ENCODE assay signal across 9 cellular contexts in genomic region chr9:111992523-111992922, GRCh38.
DNase-seq lines count a peak whose midpoint lies in the region; ATAC-seq and TF ChIP-seq lines count a peak whose summit lies in the region.
"Had no signal": no experiment of that assay in that cellular context is flagged by ENCODE, and none has a peak within 500 bp of the region (broad histone marks: within the 10 kb centered on the region; RNA-seq: fewer than 3 reads in every experiment).

No MANE protein-coding gene starts in this region.

- POLR2A ChIA-PET in SK-N-SH (lab: Yijun Ruan, JAX) = no interaction called here

- H3K9ac ChIP-seq in SK-N-SH (no peak overlapping the region), neural progenitor cell (no peak overlapping the region)

- TF ChIP-seq CTCF in SK-N-SH (IDR thresholded peaks at IDR 0.05) (no peak), neural progenitor cell (IDR thresholded peaks at IDR 0.05) (no peak)

- ATAC-seq in activated CD4-positive, CD25-positive, alpha-beta regulatory T cell treated with anti-CD3 and anti-CD28 coated beads, Interleukin-2, amount 50 U/mL, for 24 hours = peak; percentile 97 to 99
- peak; percentile 83 for ATAC-seq in HG02870 (IDR thresholded peaks at IDR 0.05; ENCODE audit: unreplicated experiment)
- ATAC-seq in memory B cell (ENCODE audit: low read depth) = peak; percentile 80

- H3K27ac Mint-ChIP-seq in memory B cell (no peak overlapping the region), neural progenitor cell (no peak overlapping the region)

- H3K27me3 Mint-ChIP-seq in memory B cell (no peaks in the 10 kb centered on the region), neural progenitor cell (ENCODE audit: insufficient read depth, low read depth) (peaks cover 4% of the 10 kb centered on the region)

- H3K4me3 ChIP-seq in SK-N-SH (ENCODE audit: low read depth in 2 of 2, low read length in 1 of 2) (no peak overlapping the region), neural progenitor cell (no peak overlapping the region)
- H3K4me3 ChIP-seq: thoracic aorta had no signal

- H3K36me3 Mint-ChIP-seq in memory B cell (peaks cover 1% of the 10 kb centered on the region), neural progenitor cell (no peaks in the 10 kb centered on the region)

- H3K9me3 Mint-ChIP-seq in memory B cell (peaks cover 1% of the 10 kb centered on the region), neural progenitor cell (peaks cover 4% of the 10 kb centered on the region)

- H3K27ac ChIP-seq in SK-N-SH (ENCODE audit: low read depth in 2 of 2, low read length in 1 of 2) = no peak overlapping the region
- H3K27ac ChIP-seq in neural progenitor cell = no peak overlapping the region
- H3K27ac ChIP-seq: thoracic aorta had no signal

- H2AFZ ChIP-seq in SK-N-SH (ENCODE audit: low read depth) = no peak overlapping the region
- no peak overlapping the region for H2AFZ ChIP-seq in neural progenitor cell (replicated peaks)

- no peak overlapping the region for H3K4me2 ChIP-seq in SK-N-SH
- no peak overlapping the region for H3K4me2 ChIP-seq in neural progenitor cell

- H3K9me3 ChIP-seq in SK-N-SH = no peaks in the 10 kb centered on the region; the same call in 1 of the 2 replicates
- H3K9me3 ChIP-seq in neural progenitor cell (ENCODE audit: low read depth) = no peaks in the 10 kb centered on the region
- H3K9me3 ChIP-seq: thoracic aorta had no signal

- H3K9me2 ChIP-seq in SK-N-SH = no peaks in the 10 kb centered on the region

- no peaks in the 10 kb centered on the region for H3K27me3 ChIP-seq in SK-N-SH (ENCODE audit: insufficient read depth)
- no peaks in the 10 kb centered on the region for H3K27me3 ChIP-seq in neural progenitor cell

- H3K79me2 ChIP-seq in SK-N-SH (ENCODE audit: insufficient read depth) (no peaks in the 10 kb centered on the region), neural progenitor cell (ENCODE audit: low read depth) (no peaks in the 10 kb centered on the region)

- no peaks in the 10 kb centered on the region for H3K36me3 ChIP-seq in SK-N-SH (replicated peaks in 1 of 2; ENCODE audit: control insufficient read depth in 1 of 2, insufficient read depth in 2 of 2, low read length in 1 of 2)
- H3K36me3 ChIP-seq in neural progenitor cell = no peaks in the 10 kb centered on the region
- H3K36me3 ChIP-seq: thoracic aorta had no signal

- H3F3A ChIP-seq in SK-N-SH (replicated peaks; ENCODE audit: insufficient read depth) (peaks cover 9% of the 10 kb centered on the region), neural progenitor cell (ENCODE audit: low read depth) (no peaks in the 10 kb centered on the region)

- H3K4me1 ChIP-seq in SK-N-SH (ENCODE audit: control insufficient read depth in 1 of 2, insufficient read depth in 2 of 2, low read depth in 1 of 2, low read length in 1 of 2) (no peaks in the 10 kb centered on the region), neural progenitor cell (no peaks in the 10 kb centered on the region)

- H3K4me3 Mint-ChIP-seq in memory B cell = no peak overlapping the region
- no peak overlapping the region for H3K4me3 Mint-ChIP-seq in neural progenitor cell

- 37% methylated on average over 2 of the region's 2 CpGs for WGBS in SK-N-SH (ENCODE audit: low lambda C conversion rate)

- DNase-seq in activated CD4-positive, CD25-positive, alpha-beta regulatory T cell (lab: John Stamatoyannopoulos, UW) = no peak
- DNase-seq in SK-N-SH = no peak
- DNase-seq in memory B cell (ENCODE audit: low spot score in 2 of 2) = no peak
- no peak for DNase-seq in foreskin melanocyte
- DNase-seq in neural progenitor cell (ENCODE audit: low spot score) = no peak
- DNase-seq in NCI-H2227 (lab: John Stamatoyannopoulos, UW; ENCODE audit: unreplicated experiment) = no peak

- CTCF ChIA-PET in SK-N-SH (lab: Yijun Ruan, JAX) = no interaction called here

- TF ChIP-seq EP300 in SK-N-SH (IDR thresholded peaks at IDR 0.05; ENCODE audit: borderline replicate concordance in 1 of 2, low read depth in 1 of 2, low read length in 1 of 2) = no peak

- H3K4me1 Mint-ChIP-seq in memory B cell = peaks cover 17% of the 10 kb centered on the region
- no peaks in the 10 kb centered on the region for H3K4me1 Mint-ChIP-seq in neural progenitor cell

- no peak for TF ChIP-seq RAD21 in SK-N-SH (IDR thresholded peaks at IDR 0.05; ENCODE audit: low read length)

- H4K20me1 ChIP-seq in SK-N-SH (ENCODE audit: insufficient read depth) (no peaks in the 10 kb centered on the region), neural progenitor cell (ENCODE audit: low read depth) (no peaks in the 10 kb centered on the region)

TF ChIP-seq in SK-N-SH, 30 proteins besides CTCF, POLR2A, EP300 and RAD21:
- peak; percentile 45; the same call in 1 of the 2 replicates for TF ChIP-seq PBX3 (IDR thresholded peaks at IDR 0.05)
- peak; percentile 58 for TF ChIP-seq JUND (IDR thresholded peaks at IDR 0.05)
- peak; percentile 42; the same call in 1 of the 2 replicates for TF ChIP-seq TCF12 (IDR thresholded peaks at IDR 0.05)
- TF ChIP-seq RCOR1 (IDR thresholded peaks at IDR 0.05; ENCODE audit: low read length) = no peak
- peak; percentile 83 for TF ChIP-seq FOSL2 (IDR thresholded peaks at IDR 0.05; ENCODE audit: borderline replicate concordance, low read depth)
- TF ChIP-seq YY1 (IDR thresholded peaks at IDR 0.05; ENCODE audit: low read depth) = no peak
